In the genomic region with DNA sequence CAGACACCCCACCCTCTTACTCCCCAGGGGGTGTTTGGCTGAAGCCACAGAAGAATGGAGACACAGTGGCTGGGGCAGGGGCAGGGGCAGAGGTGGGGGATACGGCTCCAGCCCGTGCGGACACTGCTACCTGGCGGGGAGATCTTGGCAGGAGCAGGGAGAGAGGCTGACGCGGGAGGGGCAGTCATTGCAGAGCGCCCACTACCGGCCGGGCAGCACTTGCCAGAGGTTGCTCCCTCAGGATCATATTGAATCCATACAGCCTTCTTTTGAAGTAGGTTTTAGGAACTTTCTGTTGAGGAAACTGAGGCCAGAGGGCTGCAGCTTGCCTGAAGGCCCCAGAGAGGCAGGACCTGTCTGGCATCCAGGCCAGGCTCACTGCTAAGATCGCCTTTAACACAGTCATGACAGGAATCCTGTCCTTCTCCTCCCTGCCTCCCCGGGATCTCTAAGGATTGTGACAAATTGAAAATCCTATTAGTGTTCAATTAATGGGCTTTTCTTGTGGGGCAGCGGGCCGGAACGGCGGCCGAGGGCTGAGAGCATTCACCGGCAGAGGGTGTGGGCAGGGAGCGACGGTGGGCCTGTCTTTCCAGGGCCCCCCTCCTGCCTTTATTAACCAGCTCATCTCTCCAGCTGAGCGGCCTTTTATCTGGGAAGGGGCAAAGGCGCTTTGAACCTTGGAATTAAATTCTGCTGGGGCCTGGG, we compare ENCODE assay signal across 13 cellular contexts.
DNase-seq lines count a peak whose midpoint lies in the region; ATAC-seq and TF ChIP-seq lines count a peak whose summit lies in the region.
"Had no signal": no experiment of that assay in that cellular context is flagged by ENCODE, and none has a peak within 500 bp of the region (broad histone marks: within the 10 kb centered on the region; RNA-seq: fewer than 3 reads in every experiment).

No MANE protein-coding gene starts in this region.

- H3K4me1 ChIP-seq in GM23338 (ENCODE audit: insufficient read depth) (peaks cover 10% of the 10 kb centered on the region; the same call in 1 of the 2 replicates), esophagus squamous epithelium (peaks cover 0 to 24% (median 0%) of the 10 kb centered on the region in 3 donors), psoas muscle (no peaks in the 10 kb centered on the region)
- H3K4me1 ChIP-seq: adrenal gland had no signal

- ATAC-seq in GM23338 (peak; percentile 41), psoas muscle (peak; percentile 40 to 69 (median 60))
- no peak for ATAC-seq in naive thymus-derived CD8-positive, alpha-beta T cell
- ATAC-seq: activated CD4-positive, CD25-positive, alpha-beta regulatory T cell treated with anti-CD3 and anti-CD28 coated beads, Interleukin-2, amount 50 U/mL, for 24 hours had no signal

- 38 to 49% methylated on average over 10 to 11 of the region's 21 CpGs for WGBS in esophagus squamous epithelium, 2 donors
- 20 to 35% (median 21%) methylated on average over 18 to 21 of the region's 21 CpGs for WGBS in psoas muscle, 3 donors

- H3F3A ChIP-seq in GM23338 (replicated peaks; ENCODE audit: low read depth) = no peaks in the 10 kb centered on the region

- TF ChIP-seq POLR2A in esophagus squamous epithelium (IDR thresholded peaks at IDR 0.05) = no peak

- H3K9me3 ChIP-seq in esophagus squamous epithelium (no peaks in the 10 kb centered on the region), psoas muscle (no peaks in the 10 kb centered on the region)
- H3K9me3 ChIP-seq: adrenal gland, neutrophil had no signal

- no peak overlapping the region for H3K4me3 ChIP-seq in GM23338
- no peak overlapping the region for H3K4me3 ChIP-seq in esophagus squamous epithelium
- no peak overlapping the region for H3K4me3 ChIP-seq in psoas muscle
- H3K4me3 ChIP-seq: adrenal gland, dorsolateral prefrontal cortex had no signal

- DNase-seq in GM23338 (ENCODE audit: low spot score) (peak; percentile 23), NCI-H82 treated with DMSO at 0.1 percent for 48 hours (lab: John Stamatoyannopoulos, UW; ENCODE audit: unreplicated experiment) (peak; percentile 92), esophagus squamous epithelium (lab: John Stamatoyannopoulos, UW) (no peak), psoas muscle (peak in 1 of 2 donors; percentile 53), NCI-H345 treated with DMSO at 0.1 percent for 48 hours (lab: John Stamatoyannopoulos, UW; ENCODE audit: unreplicated experiment) (no peak)
- no peak for DNase-seq in effector CD8-positive, alpha-beta T cell (lab: John Stamatoyannopoulos, UW)
- no peak for DNase-seq in naive thymus-derived CD8-positive, alpha-beta T cell
- DNase-seq: CD8-positive, alpha-beta memory T cell; SW 1271 had no signal

- 0 out of 2 replicates have a peak, but pooled peaks cover 3% of the 10 kb centered on the region for H3K9me2 ChIP-seq in GM23338 (ENCODE audit: insufficient read depth)

- H2AFZ ChIP-seq in GM23338 = peak overlapping the region; percentile 23; the same call in 1 of the 2 replicates

- peaks cover 29% of the 10 kb centered on the region for H3K4me1 Mint-ChIP-seq in GM23338
- H3K4me1 Mint-ChIP-seq in naive thymus-derived CD8-positive, alpha-beta T cell = peaks cover 0 to 5% (median 0%) of the 10 kb centered on the region in 4 donors
- H3K4me1 Mint-ChIP-seq: CD8-positive, alpha-beta memory T cell had no signal

- no peaks in the 10 kb centered on the region for H4K20me1 ChIP-seq in GM23338 (replicated peaks; ENCODE audit: insufficient read depth)

- H3K36me3 ChIP-seq in GM23338 (ENCODE audit: insufficient read depth) (no peaks in the 10 kb centered on the region), esophagus squamous epithelium (no peaks in the 10 kb centered on the region), psoas muscle (ENCODE audit: insufficient read depth in 1 of 2, low read depth in 1 of 2) (no peaks in the 10 kb centered on the region)
- H3K36me3 ChIP-seq: adrenal gland, neutrophil had no signal

- no peaks in the 10 kb centered on the region for H3K9me3 Mint-ChIP-seq in GM23338
- H3K9me3 Mint-ChIP-seq in naive thymus-derived CD8-positive, alpha-beta T cell = peaks cover 0 to 3% (median 0%) of the 10 kb centered on the region in 9 donors
- H3K9me3 Mint-ChIP-seq: CD8-positive, alpha-beta memory T cell had no signal

- no peaks in the 10 kb centered on the region for H3K79me2 ChIP-seq in GM23338 (replicated peaks; ENCODE audit: insufficient read depth)

- H3K27me3 ChIP-seq in GM23338 (ENCODE audit: insufficient read depth) = no peaks in the 10 kb centered on the region
- H3K27me3 ChIP-seq in esophagus squamous epithelium = peaks cover 0 to 97% (median 3%) of the 10 kb centered on the region in 4 donors
- peaks cover 0 to 58% (median 18%) of the 10 kb centered on the region in 3 donors for H3K27me3 ChIP-seq in psoas muscle (ENCODE audit: insufficient read depth in 3 of 3, low read length in 2 of 3)
- H3K27me3 ChIP-seq: adrenal gland had no signal

- no peak overlapping the region for H3K4me2 ChIP-seq in GM23338

- TF ChIP-seq CTCF in GM23338 (conservative IDR thresholded peaks at IDR 0.05; ENCODE audit: low read depth in 2 of 2) (peak; percentile 39 to 44; a peak in 3 of 4 replicates), esophagus squamous epithelium (IDR thresholded peaks at IDR 0.05) (peak in 4 of 6 experiments; percentile 14 to 50 (median 23)), psoas muscle (IDR thresholded peaks at IDR 0.05) (peak; percentile 48)

- H3K36me3 Mint-ChIP-seq in GM23338 (ENCODE audit: low read depth) = no peaks in the 10 kb centered on the region
- no peaks in the 10 kb centered on the region for H3K36me3 Mint-ChIP-seq in naive thymus-derived CD8-positive, alpha-beta T cell
- H3K36me3 Mint-ChIP-seq: CD8-positive, alpha-beta memory T cell had no signal

- H3K4me3 Mint-ChIP-seq in GM23338 = no peak overlapping the region
- H3K4me3 Mint-ChIP-seq in naive thymus-derived CD8-positive, alpha-beta T cell = no peak overlapping the region
- H3K4me3 Mint-ChIP-seq: CD8-positive, alpha-beta memory T cell had no signal

- H3K27me3 Mint-ChIP-seq in GM23338 (ENCODE audit: insufficient read depth, low read depth, poor library complexity) = peaks cover 4% of the 10 kb centered on the region
- peaks cover 25 to 89% (median 64%) of the 10 kb centered on the region in 5 donors for H3K27me3 Mint-ChIP-seq in naive thymus-derived CD8-positive, alpha-beta T cell

- H3K27ac ChIP-seq in GM23338 (ENCODE audit: low read depth) (no peak overlapping the region), esophagus squamous epithelium (no peak overlapping the region), psoas muscle (no peak overlapping the region)
- H3K27ac ChIP-seq: adrenal gland, dorsolateral prefrontal cortex, neutrophil had no signal

- H3K27ac Mint-ChIP-seq in GM23338 = no peak overlapping the region
- no peak overlapping the region for H3K27ac Mint-ChIP-seq in naive thymus-derived CD8-positive, alpha-beta T cell

- POLR2A ChIA-PET in naive thymus-derived CD8-positive, alpha-beta T cell (lab: Charles Lee) = no interaction called here

- intact Hi-C loops in esophagus squamous epithelium (cut with DNase I) = no loop called here
- intact Hi-C loops in psoas muscle (cut with DNase I) = loop anchor here in 1 of 2 donors (5.0 kb wide), 1 partner anchor 106 kb away; no protein-coding TSS in a partner anchor

TF ChIP-seq in GM23338, 12 proteins besides CTCF, POLR2A, EP300 and RAD21:
- TF ChIP-seq CREB1 (CRISPR knock-in tag; IDR thresholded peaks at IDR 0.05; ENCODE audit: low read depth) (no peak), NANOG (IDR thresholded peaks at IDR 0.05; ENCODE audit: borderline replicate concordance) (no peak), ZNF331 (CRISPR knock-in tag; IDR thresholded peaks at IDR 0.05; ENCODE audit: low read depth) (no peak), EZH2 (IDR thresholded peaks at IDR 0.05; ENCODE audit: low read depth, unreplicated experiment) (no peak), EZH2phosphoT487 (IDR thresholded peaks at IDR 0.05; ENCODE audit: unreplicated experiment) (no peak)
- TF ChIP-seq, protein P1, sequence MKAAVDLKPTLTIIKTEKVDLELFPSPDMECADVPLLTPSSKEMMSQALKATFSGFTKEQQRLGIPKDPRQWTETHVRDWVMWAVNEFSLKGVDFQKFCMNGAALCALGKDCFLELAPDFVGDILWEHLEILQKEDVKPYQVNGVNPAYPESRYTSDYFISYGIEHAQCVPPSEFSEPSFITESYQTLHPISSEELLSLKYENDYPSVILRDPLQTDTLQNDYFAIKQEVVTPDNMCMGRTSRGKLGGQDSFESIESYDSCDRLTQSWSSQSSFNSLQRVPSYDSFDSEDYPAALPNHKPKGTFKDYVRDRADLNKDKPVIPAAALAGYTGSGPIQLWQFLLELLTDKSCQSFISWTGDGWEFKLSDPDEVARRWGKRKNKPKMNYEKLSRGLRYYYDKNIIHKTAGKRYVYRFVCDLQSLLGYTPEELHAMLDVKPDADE (IDR thresholded peaks at IDR 0.05) = no peak
- TF ChIP-seq, protein P2, sequence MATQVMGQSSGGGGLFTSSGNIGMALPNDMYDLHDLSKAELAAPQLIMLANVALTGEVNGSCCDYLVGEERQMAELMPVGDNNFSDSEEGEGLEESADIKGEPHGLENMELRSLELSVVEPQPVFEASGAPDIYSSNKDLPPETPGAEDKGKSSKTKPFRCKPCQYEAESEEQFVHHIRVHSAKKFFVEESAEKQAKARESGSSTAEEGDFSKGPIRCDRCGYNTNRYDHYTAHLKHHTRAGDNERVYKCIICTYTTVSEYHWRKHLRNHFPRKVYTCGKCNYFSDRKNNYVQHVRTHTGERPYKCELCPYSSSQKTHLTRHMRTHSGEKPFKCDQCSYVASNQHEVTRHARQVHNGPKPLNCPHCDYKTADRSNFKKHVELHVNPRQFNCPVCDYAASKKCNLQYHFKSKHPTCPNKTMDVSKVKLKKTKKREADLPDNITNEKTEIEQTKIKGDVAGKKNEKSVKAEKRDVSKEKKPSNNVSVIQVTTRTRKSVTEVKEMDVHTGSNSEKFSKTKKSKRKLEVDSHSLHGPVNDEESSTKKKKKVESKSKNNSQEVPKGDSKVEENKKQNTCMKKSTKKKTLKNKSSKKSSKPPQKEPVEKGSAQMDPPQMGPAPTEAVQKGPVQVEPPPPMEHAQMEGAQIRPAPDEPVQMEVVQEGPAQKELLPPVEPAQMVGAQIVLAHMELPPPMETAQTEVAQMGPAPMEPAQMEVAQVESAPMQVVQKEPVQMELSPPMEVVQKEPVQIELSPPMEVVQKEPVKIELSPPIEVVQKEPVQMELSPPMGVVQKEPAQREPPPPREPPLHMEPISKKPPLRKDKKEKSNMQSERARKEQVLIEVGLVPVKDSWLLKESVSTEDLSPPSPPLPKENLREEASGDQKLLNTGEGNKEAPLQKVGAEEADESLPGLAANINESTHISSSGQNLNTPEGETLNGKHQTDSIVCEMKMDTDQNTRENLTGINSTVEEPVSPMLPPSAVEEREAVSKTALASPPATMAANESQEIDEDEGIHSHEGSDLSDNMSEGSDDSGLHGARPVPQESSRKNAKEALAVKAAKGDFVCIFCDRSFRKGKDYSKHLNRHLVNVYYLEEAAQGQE (IDR thresholded peaks at IDR 0.05; ENCODE audit: unreplicated experiment) = no peak

Comparison
In these comparisons a context has a peak if more than half of its experiments do, and no peak if none do; other contexts are left out.
1. ATAC-seq: peak in GM23338 (single experiment) and psoas muscle (4 of 4); none in naive thymus-derived CD8-positive, alpha-beta T cell (0 of 2).
2. DNase-seq: peak in GM23338 (single experiment) and NCI-H82 treated with DMSO at 0.1 percent for 48 hours (single experiment); none in esophagus squamous epithelium (single experiment), effector CD8-positive, alpha-beta T cell (single experiment), naive thymus-derived CD8-positive, alpha-beta T cell (0 of 10) and NCI-H345 treated with DMSO at 0.1 percent for 48 hours (single experiment).
3. Peak in every context shown above with its lines, with median percentiles within 50 percentile points of each other: CTCF ChIP-seq.